Comparison of ENCODE assay signal across 10 cellular contexts in genomic region chr10:50637003-50637579, GRCh38. TPM values are rescaled to one million over a fixed set of nuclear protein-coding genes. Genes with fewer than 3 reads are reported as not detected.
DNase-seq lines count a peak whose midpoint lies in the region; ATAC-seq lines count a peak whose summit lies in the region.
"Had no signal": no experiment of that assay in that cellular context is flagged by ENCODE, and none has a peak within 500 bp of the region (broad histone marks: within the 10 kb centered on the region; RNA-seq: fewer than 3 reads in every experiment).

No MANE protein-coding gene starts in this region.

- H3K9me3 Mint-ChIP-seq in activated naive CD4-positive, alpha-beta T cell treated with anti-CD3 and anti-CD28 coated beads for 36 hours = no peaks in the 10 kb centered on the region
- no peaks in the 10 kb centered on the region for H3K9me3 Mint-ChIP-seq in T-cell
- H3K9me3 Mint-ChIP-seq in stimulated activated naive B cell treated with anti-CD40 and anti-IgM and Interleukin-4, amounts not matched to agents 10 μg/mL and 1 μg/mL and 100 μg/mL, for 72 hours = no peaks in the 10 kb centered on the region

- peak overlapping the region; percentile 9 for H3K27ac Mint-ChIP-seq in activated naive CD4-positive, alpha-beta T cell treated with anti-CD3 and anti-CD28 coated beads for 36 hours
- H3K27ac Mint-ChIP-seq in T-cell = peak overlapping the region; percentile 81 to 89
- peak overlapping the region; percentile 80 for H3K27ac Mint-ChIP-seq in stimulated activated naive B cell treated with anti-CD40 and anti-IgM and Interleukin-4, amounts not matched to agents 10 μg/mL and 1 μg/mL and 100 μg/mL, for 72 hours

- DNase-seq in activated naive CD4-positive, alpha-beta T cell treated with anti-CD3 and anti-CD28 coated beads for 36 hours = no peak
- DNase-seq in activated naive CD4-positive, alpha-beta T cell (lab: John Stamatoyannopoulos, UW) = no peak
- no peak for DNase-seq in T-cell
- no peak for DNase-seq in stimulated activated naive B cell treated with anti-CD40 and anti-IgM and Interleukin-4, amounts not matched to agents 10 μg/mL and 1 μg/mL and 100 μg/mL, for 72 hours
- DNase-seq in SHP77 (lab: John Stamatoyannopoulos, UW) = no peak
- DNase-seq in KG1 (lab: John Stamatoyannopoulos, UW) = no peak
- no peak for DNase-seq in NCI-H146 (lab: John Stamatoyannopoulos, UW)
- DNase-seq: AML-193, thyroid gland had no signal

- H3K4me3 Mint-ChIP-seq in activated naive CD4-positive, alpha-beta T cell treated with anti-CD3 and anti-CD28 coated beads for 36 hours = no peak overlapping the region
- H3K4me3 Mint-ChIP-seq in T-cell = peak overlapping the region; percentile 45 to 63 (median 57)
- H3K4me3 Mint-ChIP-seq in stimulated activated naive B cell treated with anti-CD40 and anti-IgM and Interleukin-4, amounts not matched to agents 10 μg/mL and 1 μg/mL and 100 μg/mL, for 72 hours = peak overlapping the region; percentile 50 to 74

- peaks cover 27% of the 10 kb centered on the region for H3K4me1 Mint-ChIP-seq in activated naive CD4-positive, alpha-beta T cell treated with anti-CD3 and anti-CD28 coated beads for 36 hours (ENCODE audit: low read depth)
- peaks cover 35 to 42% (median 39%) of the 10 kb centered on the region in 3 donors for H3K4me1 Mint-ChIP-seq in T-cell
- peaks cover 9 to 14% of the 10 kb centered on the region in 2 donors for H3K4me1 Mint-ChIP-seq in stimulated activated naive B cell treated with anti-CD40 and anti-IgM and Interleukin-4, amounts not matched to agents 10 μg/mL and 1 μg/mL and 100 μg/mL, for 72 hours

- ATAC-seq in HG02852 (IDR thresholded peaks at IDR 0.05; ENCODE audit: unreplicated experiment) = peak; percentile 92
- ATAC-seq in T-cell (replicated peaks in 1 of 4) = peak; percentile 70 to 84 (median 74)
- peak; percentile 67 to 84 for ATAC-seq in stimulated activated naive B cell treated with anti-CD40 and anti-IgM and Interleukin-4, amounts not matched to agents 10 μg/mL and 1 μg/mL and 100 μg/mL, for 72 hours (replicated peaks)

- POLR2A ChIA-PET in T-cell (lab: Charles Lee) = interaction anchor here (0.5 to 1.1 kb wide), 6 partner anchors 14 to 331 kb away, joined by 3 to 5 read pairs (median 4); no protein-coding TSS in a partner anchor

- no peaks in the 10 kb centered on the region for H3K36me3 Mint-ChIP-seq in activated naive CD4-positive, alpha-beta T cell treated with anti-CD3 and anti-CD28 coated beads for 36 hours (ENCODE audit: low read depth)
- no peaks in the 10 kb centered on the region for H3K36me3 Mint-ChIP-seq in T-cell
- H3K36me3 Mint-ChIP-seq in stimulated activated naive B cell treated with anti-CD40 and anti-IgM and Interleukin-4, amounts not matched to agents 10 μg/mL and 1 μg/mL and 100 μg/mL, for 72 hours = no peaks in the 10 kb centered on the region

- CTCF ChIA-PET in activated naive CD4-positive, alpha-beta T cell treated with anti-CD3 and anti-CD28 coated beads for 36 hours (lab: Charles Lee) = interaction anchor here (0.7 to 3.0 kb wide), 6 partner anchors 10 to 198 kb away, joined by 3 to 12 read pairs (median 3); no protein-coding TSS in a partner anchor
- CTCF ChIA-PET in T-cell (lab: Charles Lee) = interaction anchor here (0.6 to 3.2 kb wide), 13 partner anchors 10 to 217 kb away, joined by 3 to 17 read pairs (median 3); partner anchors contain the start of gene SGMS1 (in 2 of the 2)

- peaks cover 4% of the 10 kb centered on the region for H3K27me3 Mint-ChIP-seq in activated naive CD4-positive, alpha-beta T cell treated with anti-CD3 and anti-CD28 coated beads for 36 hours (ENCODE audit: low read depth)
- H3K27me3 Mint-ChIP-seq in T-cell = peaks cover 0 to 3% of the 10 kb centered on the region in 2 donors
- H3K27me3 Mint-ChIP-seq in stimulated activated naive B cell treated with anti-CD40 and anti-IgM and Interleukin-4, amounts not matched to agents 10 μg/mL and 1 μg/mL and 100 μg/mL, for 72 hours = no peaks in the 10 kb centered on the region

- intact Hi-C loops in activated naive CD4-positive, alpha-beta T cell treated with anti-CD3 and anti-CD28 coated beads for 36 hours (cut with micrococcal nuclease) = loop anchor here (1.0 to 10.0 kb wide), 4 partner anchors 8 to 1238 kb away; no protein-coding TSS in a partner anchor

RNA-seq across cellular contexts. Expression of gene SGMS1, which starts 13.3 kb away (rescaled TPM):
- total RNA-seq in activated naive CD4-positive, alpha-beta T cell treated with anti-CD3 and anti-CD28 coated beads for 36 hours = 1 to 10 TPM; 8.1 to 8.8 TPM
- total RNA-seq in T-cell = 10 to 100 TPM; 28.4 to 39.7 (median 32.6) TPM

Comparison
In these comparisons a context has a peak if more than half of its experiments do, and no peak if none do; other contexts are left out.
1. H3K27ac Mint-ChIP-seq: peak in every context shown above with its lines; median percentile 85 in T-cell; 80 in stimulated activated naive B cell treated with anti-CD40 and anti-IgM and Interleukin-4, amounts not matched to agents 10 μg/mL and 1 μg/mL and 100 μg/mL, for 72 hours; 9 in activated naive CD4-positive, alpha-beta T cell treated with anti-CD3 and anti-CD28 coated beads for 36 hours.